In the genomic region with DNA sequence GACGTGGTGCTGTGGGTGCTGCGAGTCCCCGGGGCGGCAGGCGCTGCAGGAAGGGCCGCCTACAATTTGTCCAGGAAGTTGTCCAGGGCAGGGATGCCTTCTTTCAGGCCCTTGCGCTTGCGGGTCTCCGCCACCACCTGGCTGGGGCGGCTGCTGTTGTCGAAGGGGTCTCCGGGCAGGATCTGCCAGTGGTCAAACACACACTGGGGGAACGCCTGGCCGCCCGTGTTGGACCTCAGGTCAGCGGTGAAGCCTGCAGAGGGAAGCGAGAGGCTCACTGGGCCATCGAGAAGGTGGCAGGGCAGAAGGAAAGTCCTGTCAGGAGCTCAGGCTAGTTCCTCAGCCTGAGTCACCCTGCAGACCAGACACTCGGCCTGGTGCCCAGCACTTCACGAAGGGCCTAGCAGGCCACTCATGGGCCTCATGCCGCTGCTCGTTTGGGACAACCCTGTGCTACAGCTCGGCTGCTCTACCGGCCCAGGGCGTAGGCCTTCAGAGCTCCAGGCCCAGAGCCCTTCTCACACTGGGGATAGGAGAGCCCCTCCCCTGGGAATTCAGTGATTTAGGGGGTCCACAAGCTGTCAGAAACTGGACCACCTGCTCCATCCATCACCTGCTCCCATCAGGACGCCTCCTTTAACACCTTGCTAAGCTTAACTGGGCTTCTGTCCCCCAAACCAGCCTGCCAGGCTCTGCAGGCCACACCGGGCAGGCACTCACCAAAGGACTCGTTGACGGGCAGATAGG, we compare ENCODE assay signal across 1 cellular context.
TF ChIP-seq lines count a peak whose summit lies in the region.

No MANE protein-coding gene starts in this region.

TF ChIP-seq in K562, 482 proteins besides CTCF, POLR2A, EP300 and RAD21 (continued from another document):
- TF ChIP-seq, protein P1, sequence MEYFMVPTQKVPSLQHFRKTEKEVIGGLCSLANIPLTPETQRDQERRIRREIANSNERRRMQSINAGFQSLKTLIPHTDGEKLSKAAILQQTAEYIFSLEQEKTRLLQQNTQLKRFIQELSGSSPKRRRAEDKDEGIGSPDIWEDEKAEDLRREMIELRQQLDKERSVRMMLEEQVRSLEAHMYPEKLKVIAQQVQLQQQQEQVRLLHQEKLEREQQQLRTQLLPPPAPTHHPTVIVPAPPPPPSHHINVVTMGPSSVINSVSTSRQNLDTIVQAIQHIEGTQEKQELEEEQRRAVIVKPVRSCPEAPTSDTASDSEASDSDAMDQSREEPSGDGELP (CRISPR knock-in tag; IDR thresholded peaks at IDR 0.05; ENCODE audit: borderline replicate concordance) = no peak; the same call in 1 of the 2 replicates
- TF ChIP-seq, protein P2, sequence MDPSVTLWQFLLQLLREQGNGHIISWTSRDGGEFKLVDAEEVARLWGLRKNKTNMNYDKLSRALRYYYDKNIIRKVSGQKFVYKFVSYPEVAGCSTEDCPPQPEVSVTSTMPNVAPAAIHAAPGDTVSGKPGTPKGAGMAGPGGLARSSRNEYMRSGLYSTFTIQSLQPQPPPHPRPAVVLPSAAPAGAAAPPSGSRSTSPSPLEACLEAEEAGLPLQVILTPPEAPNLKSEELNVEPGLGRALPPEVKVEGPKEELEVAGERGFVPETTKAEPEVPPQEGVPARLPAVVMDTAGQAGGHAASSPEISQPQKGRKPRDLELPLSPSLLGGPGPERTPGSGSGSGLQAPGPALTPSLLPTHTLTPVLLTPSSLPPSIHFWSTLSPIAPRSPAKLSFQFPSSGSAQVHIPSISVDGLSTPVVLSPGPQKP (CRISPR knock-in tag; IDR thresholded peaks at IDR 0.05) = no peak
- TF ChIP-seq BMI1 (IDR thresholded peaks at IDR 0.05; ENCODE audit: low read length) (no peak), ZNF197 (CRISPR knock-in tag; IDR thresholded peaks at IDR 0.05; ENCODE audit: low read depth) (no peak), CREB1 (IDR thresholded peaks at IDR 0.05) (no peak), CREB1 (CRISPR knock-in tag; IDR thresholded peaks at IDR 0.05) (peak; percentile 11; the same call in 1 of the 2 replicates), POLR2AphosphoS2 (IDR thresholded peaks at IDR 0.05; ENCODE audit: low read length) (no peak), HNRNPH1 (optimal IDR thresholded peaks at IDR 0.05; ENCODE audit: low read depth, low read length) (no peak)
